ENCODE assay signal across 8 cellular contexts in genomic region chr17:76683011-76683755, GRCh38. TPM values are rescaled to one million over a fixed set of nuclear protein-coding genes. Genes with fewer than 3 reads are reported as not detected.
DNase-seq lines count a peak whose midpoint lies in the region; TF ChIP-seq lines count a peak whose summit lies in the region.
"Had no signal": no experiment of that assay in that cellular context is flagged by ENCODE, and none has a peak within 500 bp of the region (broad histone marks: within the 10 kb centered on the region; RNA-seq: fewer than 3 reads in every experiment).

No MANE protein-coding gene starts in this region.

- H3K4me2 ChIP-seq in OCI-LY7 (ENCODE audit: low read length) = no peak overlapping the region

- H3K27me3 ChIP-seq in AG04450 (ENCODE audit: control insufficient read depth, insufficient read depth, low read length) (no peaks in the 10 kb centered on the region), left ventricle myocardium inferior (ENCODE audit: low read depth) (no peaks in the 10 kb centered on the region)

- no TSS peak for BruUV-seq in OCI-LY7 (replicated peaks; lab: Mats Ljungman, UMichigan)

- no peaks in the 10 kb centered on the region for H4K20me1 ChIP-seq in OCI-LY7 (ENCODE audit: insufficient read depth, low read length)

- H3K9me2 ChIP-seq in OCI-LY7 (ENCODE audit: insufficient read depth, low read length) = no peaks in the 10 kb centered on the region

- no peaks in the 10 kb centered on the region for H3K4me1 ChIP-seq in OCI-LY7 (ENCODE audit: insufficient read depth, low read length, poor library complexity, severe bottlenecking)
- H3K4me1 ChIP-seq in left ventricle myocardium inferior = peaks cover 75% of the 10 kb centered on the region

- no peak overlapping the region for H3K27ac ChIP-seq in AG04450 (ENCODE audit: low read depth, low read length)
- H3K27ac ChIP-seq in OCI-LY7 (ENCODE audit: low read depth, low read length, poor library complexity, severe bottlenecking) = no peak overlapping the region
- peak overlapping the region; percentile 98 for H3K27ac ChIP-seq in left ventricle myocardium inferior (replicated peaks)

- TF ChIP-seq CTCF in AG04450 (IDR thresholded peaks at IDR 0.05; ENCODE audit: low read depth, low read length) (peak; percentile 11; the same call in 1 of the 2 replicates), OCI-LY7 (conservative IDR thresholded peaks at IDR 0.05; ENCODE audit: low read length) (peak; percentile 72), left ventricle myocardium inferior (IDR thresholded peaks at IDR 0.05; ENCODE audit: borderline replicate concordance) (peak; percentile 16)

- no peak overlapping the region for H2AFZ ChIP-seq in OCI-LY7 (ENCODE audit: low read length)

- DNase-seq in AG04450 (ENCODE audit: low read depth, low spot score) = no peak
- peak; percentile 27 for DNase-seq in OCI-LY7 (ENCODE audit: low spot score)
- DNase-seq in left ventricle myocardium inferior = no peak
- no peak for DNase-seq in NCI-H446 treated with DMSO at 0.1 percent for 48 hours (lab: John Stamatoyannopoulos, UW)
- DNase-seq in NCI-H1105 treated with DMSO at 0.1 percent for 48 hours (lab: John Stamatoyannopoulos, UW) = no peak
- DNase-seq in NOMO-1 treated with DMSO at 0.1 percent for 48 hours (lab: John Stamatoyannopoulos, UW; ENCODE audit: unreplicated experiment) = no peak
- DNase-seq: NCI-H187 treated with DMSO at 0.1 percent for 48 hours had no signal

- H3K9me3 ChIP-seq in AG04450 (ENCODE audit: control insufficient read depth, insufficient read depth, low read length) (no peaks in the 10 kb centered on the region), OCI-LY7 (ENCODE audit: low read length) (no peaks in the 10 kb centered on the region), left ventricle myocardium inferior (replicated peaks) (no peaks in the 10 kb centered on the region)

- H3K4me3 ChIP-seq in AG04450 (ENCODE audit: low read depth, low read length) (no peak overlapping the region), OCI-LY7 (ENCODE audit: low read depth, low read length, poor library complexity, severe bottlenecking) (no peak overlapping the region), left ventricle myocardium inferior (no peak overlapping the region)

- POLR2A ChIA-PET in AG04450 (lab: Yijun Ruan, JAX) = interaction anchor here (0.8 to 0.9 kb wide), 3 partner anchors 12 to 28 kb away, joined by 3 read pairs; partner anchors contain the start of gene MXRA7
- POLR2A ChIA-PET in OCI-LY7 (lab: Charles Lee) = no interaction called here

- intact Hi-C loops in OCI-LY7 (cut with micrococcal nuclease; ENCODE audit: unreplicated experiment) = no loop called here
- intact Hi-C loops in left ventricle myocardium inferior (cut with micrococcal nuclease) = no loop called here

- H3K36me3 ChIP-seq in OCI-LY7 (ENCODE audit: insufficient read depth, low read length) (no peaks in the 10 kb centered on the region), left ventricle myocardium inferior (peaks cover 41% of the 10 kb centered on the region)

- no peaks in the 10 kb centered on the region for H3K79me2 ChIP-seq in OCI-LY7 (ENCODE audit: insufficient read depth, low read depth, low read length)

- CTCF ChIA-PET in AG04450 (lab: Charles Lee) (interaction anchor here (1.5 kb wide), 1 partner anchor 125 kb away, joined by 3 read pairs; no protein-coding TSS in a partner anchor), OCI-LY7 (lab: Charles Lee; ENCODE audit: unreplicated experiment) (no interaction called here)

RNA-seq across cellular contexts. Expression of gene MXRA7, which starts 27.6 kb away (rescaled TPM):
- 222 and 265 TPM in 2 replicates for polyA plus RNA-seq in AG04450 (2011; rRNA removed)
- polyA minus RNA-seq in AG04450 (2011; rRNA and poly(A)+ RNA removed) = 92.0 and 94.3 TPM in 2 replicates
- total RNA-seq in OCI-LY7 (2014; rRNA removed; shearing (Covaris generic)) = 1.1 and 1.6 TPM in 2 replicates
- total RNA-seq in OCI-LY7 (2022) = 4.9 and 5.3 TPM in 2 replicates
- 411 TPM for total RNA-seq in left ventricle myocardium inferior

RNA-seq across cellular contexts. Expression of gene ST6GALNAC1, which starts 39.6 kb away (rescaled TPM):
- not detected in 2 replicates for polyA plus RNA-seq in AG04450 (2011; rRNA removed)
- not detected in 2 replicates for polyA minus RNA-seq in AG04450 (2011; rRNA and poly(A)+ RNA removed)
- total RNA-seq in OCI-LY7 (2014; rRNA removed; shearing (Covaris generic)) = not detected in 2 replicates
- total RNA-seq in OCI-LY7 (2022) (not detected in 2 replicates), left ventricle myocardium inferior (3.1 TPM)
- total RNA-seq: osteocyte had no signal

RNA-seq across cellular contexts. Expression of gene JMJD6, which starts 43.2 kb away (rescaled TPM):
- polyA plus RNA-seq in AG04450 (2011; rRNA removed) = 12.4 and 17.3 TPM in 2 replicates
- polyA minus RNA-seq in AG04450 (2011; rRNA and poly(A)+ RNA removed) = 12.2 and 16.6 TPM in 2 replicates
- 39.9 and 41.2 TPM in 2 replicates for total RNA-seq in OCI-LY7 (2014; rRNA removed; shearing (Covaris generic))
- total RNA-seq in OCI-LY7 (2022) (46.0 and 71.2 TPM in 2 replicates), left ventricle myocardium inferior (65.2 TPM)

RNA-seq across cellular contexts. Expression of gene METTL23, which starts 43.5 kb away (rescaled TPM):
- 46.8 and 54.4 TPM in 2 replicates for polyA plus RNA-seq in AG04450 (2011; rRNA removed)
- polyA minus RNA-seq in AG04450 (2011; rRNA and poly(A)+ RNA removed) = 11.6 and 15.5 TPM in 2 replicates
- total RNA-seq in OCI-LY7 (2014; rRNA removed; shearing (Covaris generic)) = 91.8 and 93.7 TPM in 2 replicates
- total RNA-seq in OCI-LY7 (2022) (82.7 and 102 TPM in 2 replicates), left ventricle myocardium inferior (21.0 TPM)

RNA-seq across cellular contexts. Expression of gene SRSF2, which starts 53.9 kb away (rescaled TPM):
- 170 and 184 TPM in 2 replicates for polyA plus RNA-seq in AG04450 (2011; rRNA removed)
- polyA minus RNA-seq in AG04450 (2011; rRNA and poly(A)+ RNA removed) = 71.4 and 81.2 TPM in 2 replicates
- 1,143 and 2,207 TPM in 2 replicates for total RNA-seq in OCI-LY7 (2014; rRNA removed; shearing (Covaris generic))
- total RNA-seq in OCI-LY7 (2022) (619 and 683 TPM in 2 replicates), left ventricle myocardium inferior (78.5 TPM)

Comparison
In these comparisons a context has a peak if more than half of its experiments do, and no peak if none do; other contexts are left out.
1. CTCF ChIP-seq: peak in every context shown above with its lines; median percentile 72 in OCI-LY7; 16 in left ventricle myocardium inferior; 11 in AG04450.
2. RNA of gene MXRA7, which starts 27.6 kb away (total RNA-seq): 411 TPM in left ventricle myocardium inferior (single experiment); 1.1 to 5.3 TPM in OCI-LY7; every median in the first group is over 10 times any median in the second.